In genomic region chr7:36762394-36762793, GRCh38 we compare ENCODE assay signal across 18 cellular contexts. TPM values are rescaled to one million over a fixed set of nuclear protein-coding genes. Genes with fewer than 3 reads are reported as not detected.
A peak's percentile ranks its signal among the peaks of the same experiment; 100 is the strongest.
DNase-seq lines count a peak whose midpoint lies in the region; FAIRE-seq and TF ChIP-seq lines count a peak whose summit lies in the region.
"Had no signal": no experiment of that assay in that cellular context is flagged by ENCODE, and none has a peak within 500 bp of the region (broad histone marks: within the 10 kb centered on the region; RNA-seq: fewer than 3 reads in every experiment).

No MANE protein-coding gene starts in this region.

- no peaks in the 10 kb centered on the region for H3K23me2 ChIP-seq in H9 (ENCODE audit: insufficient read length, low read depth, low read length, poor library complexity, severe bottlenecking)

- H3K9me3 Mint-ChIP-seq in H9, result no peaks in the 10 kb centered on the region; a peak in 1 of 5 replicates
- H3K9me3 Mint-ChIP-seq in endodermal cell, result no peaks in the 10 kb centered on the region

- no peak for FAIRE-seq in GM12891 (lab: Jason Lieb, UNC)
- FAIRE-seq: K562 had no signal

- H4K8ac ChIP-seq in H9 (replicated peaks; ENCODE audit: insufficient read length, low read depth, low read length) (no peak overlapping the region), neuronal stem cell (ENCODE audit: low read depth, low read length) (no peak overlapping the region)

- H2AK5ac ChIP-seq in H9 (ENCODE audit: insufficient read length, low read length) (no peak overlapping the region), neuronal stem cell (ENCODE audit: low read depth, low read length) (no peak overlapping the region)

- peaks cover 35 to 39% of the 10 kb centered on the region in 2 experiments for H3K4me1 Mint-ChIP-seq in H9
- H3K4me1 Mint-ChIP-seq in endodermal cell, result peaks cover 23% of the 10 kb centered on the region

- H3K4me2 ChIP-seq in H9 (ENCODE audit: insufficient read depth, insufficient read length, low read length) (peak overlapping the region; percentile 32), neuronal stem cell (ENCODE audit: insufficient read depth, low read length, poor library complexity, severe bottlenecking) (no peak overlapping the region)
- H3K4me2 ChIP-seq: PC-9 had no signal

- TF ChIP-seq POLR2A in GM12891 (IDR thresholded peaks at IDR 0.05; ENCODE audit: low read depth, low read length), result no peak

- no peak overlapping the region for H2BK12ac ChIP-seq in H9 (ENCODE audit: insufficient read length, low read depth, low read length)
- H2BK12ac ChIP-seq in neuronal stem cell (ENCODE audit: low read length), result no peak overlapping the region

- H3K4ac ChIP-seq in H9 (ENCODE audit: low read depth, low read length) (no peak overlapping the region), neuronal stem cell (ENCODE audit: low read length) (no peak overlapping the region)

- no peak overlapping the region for H3K23ac ChIP-seq in H9 (ENCODE audit: insufficient read length, low read depth, low read length)
- H3K23ac ChIP-seq in neuronal stem cell (ENCODE audit: low read depth, low read length, poor library complexity), result no peak overlapping the region

- H3K27me3 ChIP-seq in H9 (ENCODE audit: insufficient read depth, low read length) (no peaks in the 10 kb centered on the region), endodermal cell (ENCODE audit: control insufficient read depth, insufficient read depth, low read length, poor library complexity, severe bottlenecking) (no peaks in the 10 kb centered on the region), neuronal stem cell (ENCODE audit: control insufficient read depth in 3 of 3, insufficient read depth in 3 of 3, low read depth in 1 of 3, low read length in 3 of 3) (no peaks in the 10 kb centered on the region)

- H3K4me3 ChIP-seq in endodermal cell (ENCODE audit: low read length) (no peak overlapping the region), neuronal stem cell (ENCODE audit: low read length in 2 of 2) (no peak overlapping the region)
- H3K4me3 ChIP-seq: K562, PC-9 had no signal

- no peak overlapping the region for H3K56ac ChIP-seq in H9 (ENCODE audit: insufficient read length, low read depth, low read length)

- no peak overlapping the region for H2BK120ac ChIP-seq in H9 (ENCODE audit: low read depth, low read length, poor library complexity, severe bottlenecking)
- H2BK120ac ChIP-seq in neuronal stem cell (ENCODE audit: low read depth, low read length), result no peak overlapping the region

- H4K5ac ChIP-seq in H9 (ENCODE audit: insufficient read length, low read depth, low read length), result no peak overlapping the region

- H3K18ac ChIP-seq in H9 (ENCODE audit: insufficient read length, low read depth, low read length) (no peak overlapping the region), neuronal stem cell (ENCODE audit: low read length) (no peak overlapping the region)

- H3K9me3 ChIP-seq in H9 (ENCODE audit: control insufficient read depth, low read depth, low read length) (no peaks in the 10 kb centered on the region), endodermal cell (ENCODE audit: control insufficient read depth, low read length) (no peaks in the 10 kb centered on the region), neuronal stem cell (replicated peaks in 1 of 2; ENCODE audit: control insufficient read depth in 2 of 2, insufficient read depth in 1 of 2, low read depth in 1 of 2, low read length in 2 of 2) (no peaks in the 10 kb centered on the region)

- H3K9ac ChIP-seq in H9 (ENCODE audit: extremely low read depth, insufficient read length, low read length), result no peak overlapping the region
- no peak overlapping the region for H3K9ac ChIP-seq in endodermal cell (ENCODE audit: extremely low read depth, low read length, poor library complexity, severe bottlenecking)
- H3K9ac ChIP-seq in neuronal stem cell (ENCODE audit: low read depth, low read length, poor library complexity), result no peak overlapping the region

- peak; percentile 36 for DNase-seq in H9
- DNase-seq in NCI-H526 (lab: John Stamatoyannopoulos, UW), result peak; percentile 42 to 67
- no peak for DNase-seq in endodermal cell
- no peak for DNase-seq in neuronal stem cell (ENCODE audit: low spot score)
- DNase-seq in hippocampal formation (lab: John Stamatoyannopoulos, UW), result no peak
- DNase-seq in GM12891 (ENCODE audit: insufficient read length, low spot score), result no peak
- DNase-seq in DMS153 (lab: John Stamatoyannopoulos, UW), result no peak
- DNase-seq: CD4-positive, CD25-positive, alpha-beta regulatory T cell; DMS79; MM.1S; NCI-H1048; NCI-H1417 treated with DMSO at 0.1 percent for 48 hours; NCI-H187; NCI-H446 treated with DMSO at 0.1 percent for 48 hours; PC-9; RPMI8226 had no signal

- H4K20me1 ChIP-seq in H9 (ENCODE audit: control insufficient read depth, insufficient read depth, insufficient read length), result no peaks in the 10 kb centered on the region

- H2BK5ac ChIP-seq in H9 (ENCODE audit: insufficient read length, low read length) (no peak overlapping the region), neuronal stem cell (ENCODE audit: low read length) (no peak overlapping the region)

- H3K27ac ChIP-seq in H9 (ENCODE audit: insufficient read length, low read depth, low read length) (no peak overlapping the region), endodermal cell (ENCODE audit: low read depth, low read length) (no peak overlapping the region), neuronal stem cell (replicated peaks; ENCODE audit: low read length) (no peak overlapping the region)
- H3K27ac ChIP-seq: PC-9 had no signal

- H3K4me1 ChIP-seq in H9 (ENCODE audit: insufficient read depth, low read length) (peaks cover 6% of the 10 kb centered on the region; the same call in 1 of the 2 replicates), endodermal cell (ENCODE audit: control insufficient read depth, insufficient read depth, low read length) (peaks cover 5% of the 10 kb centered on the region), neuronal stem cell (ENCODE audit: control insufficient read depth in 2 of 2, insufficient read depth in 1 of 2, low read depth in 1 of 2, low read length in 2 of 2) (peaks cover 0 to 2% of the 10 kb centered on the region in 2 donors)

- no peaks in the 10 kb centered on the region for H3K79me1 ChIP-seq in H9 (ENCODE audit: insufficient read depth, low read depth, low read length, poor library complexity, severe bottlenecking)
- no peaks in the 10 kb centered on the region for H3K79me1 ChIP-seq in neuronal stem cell (ENCODE audit: low read depth, low read length)

- peaks cover 2 to 8% (median 4%) of the 10 kb centered on the region in 3 experiments; a peak in 3 of 7 replicates for H3K36me3 Mint-ChIP-seq in H9 (ENCODE audit: insufficient read depth in 1 of 3, low read depth in 3 of 3)
- no peaks in the 10 kb centered on the region for H3K36me3 Mint-ChIP-seq in endodermal cell (ENCODE audit: low read depth)
- H3K36me3 Mint-ChIP-seq: CD4-positive, CD25-positive, alpha-beta regulatory T cell had no signal

- H2BK15ac ChIP-seq in H9 (ENCODE audit: low read depth, low read length) (no peak overlapping the region), neuronal stem cell (ENCODE audit: low read length) (no peak overlapping the region)

- TF ChIP-seq CTCF in H9 (conservative IDR thresholded peaks at IDR 0.05) (no peak), endodermal cell (conservative IDR thresholded peaks at IDR 0.05) (no peak)

- no peaks in the 10 kb centered on the region for H3K79me2 ChIP-seq in H9 (ENCODE audit: insufficient read depth, low read length)

- H3K27me3 Mint-ChIP-seq in H9 (ENCODE audit: low read depth) (no peaks in the 10 kb centered on the region), endodermal cell (ENCODE audit: insufficient read depth) (no peaks in the 10 kb centered on the region)
- H3K27me3 Mint-ChIP-seq: CD4-positive, CD25-positive, alpha-beta regulatory T cell had no signal

- no peak overlapping the region for H3K14ac ChIP-seq in H9 (ENCODE audit: insufficient read depth, low read length)
- no peak overlapping the region for H3K14ac ChIP-seq in neuronal stem cell (ENCODE audit: low read length)

- no peak overlapping the region for H3T11ph ChIP-seq in H9 (ENCODE audit: low read length)

- no peaks in the 10 kb centered on the region for H3K36me3 ChIP-seq in endodermal cell (ENCODE audit: control insufficient read depth, insufficient read depth, low read length)
- H3K36me3 ChIP-seq in neuronal stem cell (replicated peaks in 1 of 2; ENCODE audit: control insufficient read depth in 2 of 2, insufficient read depth in 2 of 2, low read length in 2 of 2), result no peaks in the 10 kb centered on the region

- H3K4me3 Mint-ChIP-seq in H9 (no peak overlapping the region), endodermal cell (no peak overlapping the region)

- no peak overlapping the region for H2AFZ ChIP-seq in H9 (ENCODE audit: low read length)
- peak overlapping the region; percentile 58 for H2AFZ ChIP-seq in neuronal stem cell (ENCODE audit: low read length)
- H2AFZ ChIP-seq: PC-9 had no signal

- H4K91ac ChIP-seq in H9 (ENCODE audit: insufficient read length, low read depth, low read length) (no peak overlapping the region), neuronal stem cell (ENCODE audit: low read depth, low read length, poor library complexity) (no peak overlapping the region)

- WGBS in H9 (ENCODE audit: extremely low coverage, insufficient read length, low lambda C conversion rate), result no CpG with 5 or more reads among the region's 2 CpGs
- 71 to 80% methylated on average over 1 to 2 of the region's 2 CpGs for WGBS in endodermal cell (ENCODE audit: insufficient coverage in 1 of 2, insufficient read length in 1 of 2), 2 experiments
- no CpG with 5 or more reads among the region's 2 CpGs for WGBS in neuronal stem cell (ENCODE audit: extremely low coverage in 2 of 2, insufficient read length in 2 of 2, insufficient replicate concordance in 1 of 2), 2 donors

- H2BK20ac ChIP-seq in H9 (ENCODE audit: low read depth, low read length, poor library complexity, severe bottlenecking), result no peak overlapping the region

- H3K27ac Mint-ChIP-seq in H9 (peak overlapping the region; percentile 54 to 91 (median 87)), endodermal cell (peak overlapping the region; percentile 72)
- H3K27ac Mint-ChIP-seq: CD4-positive, CD25-positive, alpha-beta regulatory T cell had no signal

TF ChIP-seq in GM12891, 5 proteins besides CTCF, POLR2A, EP300 and RAD21:
- TF ChIP-seq SPI1 (IDR thresholded peaks at IDR 0.05; ENCODE audit: low read depth, low read length) (no peak), POU2F2 (IDR thresholded peaks at IDR 0.05; ENCODE audit: low read depth, low read length) (no peak), PAX5 (IDR thresholded peaks at IDR 0.05; ENCODE audit: insufficient read depth, low read length, severe bottlenecking) (no peak), POLR2AphosphoS5 (IDR thresholded peaks at IDR 0.05; ENCODE audit: low read depth, low read length) (no peak)

RNA-seq across cellular contexts. Expression of gene AOAH, which starts 38.1 kb away (rescaled TPM):
- total RNA-seq in H9 (2021) (0.39 TPM in 1 of 2 replicates, not detected in the other), endodermal cell (1 to 10 TPM in 1 of 2 donors, under 1 TPM in 1; 0.70 to 1.6 TPM)
- polyA plus RNA-seq in endodermal cell (2013, experiment 1 of 2), result 0.14 TPM
- polyA plus RNA-seq in endodermal cell (2013, experiment 2 of 2), result 0.21 TPM
- 0.70 TPM for polyA plus RNA-seq in neuronal stem cell (2013, experiment 1 of 2)
- 1.1 TPM for polyA plus RNA-seq in neuronal stem cell (2013, experiment 2 of 2)
- polyA plus RNA-seq in GM12891 (2012; ENCODE audit: low read depth, missing spikeins), result 1.0 TPM
- total RNA-seq: K562, PC-9 had no signal
- polyA plus RNA-seq: BJ, K562 had no signal

Comparison
In these comparisons a context has a peak if more than half of its experiments do, and no peak if none do; other contexts are left out.
1. DNase-seq: peak in H9 (single experiment) and NCI-H526 (2 of 2); none in endodermal cell (single experiment), neuronal stem cell (single experiment), hippocampal formation (0 of 2), GM12891 (single experiment) and DMS153 (single experiment).